Comparison of ENCODE assay signal across 6 cellular contexts in the genomic region with DNA sequence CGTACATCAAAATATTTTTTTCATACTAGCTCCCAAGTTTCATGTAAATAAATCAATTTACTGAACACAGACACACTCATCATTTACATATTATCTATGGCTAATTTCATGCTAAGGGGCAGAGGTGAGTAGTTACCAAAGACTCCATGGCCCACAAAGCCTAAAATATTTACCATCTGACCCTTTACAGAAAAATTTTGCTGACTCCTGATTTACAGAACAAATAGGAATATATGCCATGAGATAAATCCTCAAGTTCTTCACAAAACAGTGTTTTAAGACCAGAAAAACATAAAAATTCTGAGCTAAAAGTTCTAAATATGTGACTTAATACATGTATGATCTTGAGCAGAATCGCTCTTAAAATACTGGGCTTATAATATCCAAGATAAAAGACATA.
"Had no signal": no experiment of that assay in that cellular context is flagged by ENCODE, and none has a peak within 500 bp of the region (broad histone marks: within the 10 kb centered on the region; RNA-seq: fewer than 3 reads in every experiment).

No MANE protein-coding gene starts in this region.

- DNase-seq: H9, HCEC 1CT, KG1 had no signal

- H3K4me3 ChIP-seq: GM23338 had no signal

- FAIRE-seq: H1, H54 had no signal

- ATAC-seq: GM23338 had no signal

- H3K4me2 ChIP-seq: GM23338 had no signal

- H2AFZ ChIP-seq: GM23338 had no signal
